Comparison of ENCODE assay signal across 8 cellular contexts in genomic region chr3:47781326-47781684, GRCh38. TPM values are rescaled to one million over a fixed set of nuclear protein-coding genes. Genes with fewer than 3 reads are reported as not detected.
DNase-seq lines count a peak whose midpoint lies in the region; ATAC-seq, FAIRE-seq and TF ChIP-seq lines count a peak whose summit lies in the region.

No MANE protein-coding gene starts in this region.

- no peaks in the 10 kb centered on the region for H3K9me3 Mint-ChIP-seq in activated CD8-positive, alpha-beta T cell treated with anti-CD3 and anti-CD28 coated beads, Interleukin-2, amount 10 ng/mL, durations not matched to agents 7 days and 5 days (ENCODE audit: insufficient read depth)

- H2AFZ ChIP-seq in endothelial cell of umbilical vein (ENCODE audit: low read depth, low read length) = peak overlapping the region; percentile 42

- peaks cover 21% of the 10 kb centered on the region for H3K4me1 Mint-ChIP-seq in activated CD8-positive, alpha-beta T cell treated with anti-CD3 and anti-CD28 coated beads, Interleukin-2, amount 10 ng/mL, durations not matched to agents 7 days and 5 days (ENCODE audit: low read depth)

- intact Hi-C loops in endothelial cell of umbilical vein (cut with micrococcal nuclease) = loop anchor here (1.0 to 5.0 kb wide), 2 partner anchors 79 to 268 kb away; partner anchors contain the start of gene ELP6

- H3K4me2 ChIP-seq in endothelial cell of umbilical vein (ENCODE audit: insufficient read depth, low read length) = peak overlapping the region; percentile 86

- DNase-seq in ELF-1 (ENCODE audit: low read depth, low spot score) = peak; percentile 63
- DNase-seq in activated CD8-positive, alpha-beta T cell treated with anti-CD3 and anti-CD28 coated beads, Interleukin-2, amount 10 ng/mL, durations not matched to agents 7 days and 5 days = peak; percentile 68
- no peak for DNase-seq in endothelial cell of umbilical vein (ENCODE audit: low read depth, low spot score)
- peak; percentile 41 for DNase-seq in stimulated activated CD8-positive, alpha-beta memory T cell treated with anti-CD3 and anti-CD28 coated beads, Interleukin-7, amount 100 ng/mL, for 24 hours (ENCODE audit: low read depth)
- DNase-seq in SW 1271 (lab: John Stamatoyannopoulos, UW) = no peak

- H3K79me2 ChIP-seq in endothelial cell of umbilical vein (ENCODE audit: control insufficient read depth, insufficient read depth, low read length) = peaks cover 52% of the 10 kb centered on the region

- H3K27ac ChIP-seq in KOPT-K1 (ENCODE audit: low read depth, low read length, poor library complexity, severe bottlenecking) (peak overlapping the region; percentile 90), endothelial cell of umbilical vein (ENCODE audit: insufficient read depth, low read depth, low read length) (peak overlapping the region; percentile 89), muscle layer of duodenum (ENCODE audit: low read length) (peak overlapping the region; percentile 92)

- no peaks in the 10 kb centered on the region for H3K9me1 ChIP-seq in endothelial cell of umbilical vein (replicated peaks; ENCODE audit: control insufficient read depth, extremely low read depth, insufficient read depth, low read length)

- dilution Hi-C loops in endothelial cell of umbilical vein (cut with MboI; ENCODE audit: extremely low pct_ligation_motif_present, low sequenced_read_pairs) = no loop called here

- H3K4me1 ChIP-seq in endothelial cell of umbilical vein (ENCODE audit: control insufficient read depth, extremely low read depth, insufficient read depth, low read length) (peaks cover 12% of the 10 kb centered on the region), muscle layer of duodenum (ENCODE audit: control insufficient read depth in 1 of 2, insufficient read depth in 2 of 2, low read length in 2 of 2) (peaks cover 12 to 20% of the 10 kb centered on the region in 2 donors)

- H3K36me3 ChIP-seq in KOPT-K1 (ENCODE audit: insufficient read depth, low read length) = peaks cover 27% of the 10 kb centered on the region
- no peaks in the 10 kb centered on the region for H3K36me3 ChIP-seq in endothelial cell of umbilical vein (ENCODE audit: control insufficient read depth in 2 of 2, extremely low read depth in 1 of 2, insufficient read depth in 2 of 2, low read length in 2 of 2)
- H3K36me3 ChIP-seq in muscle layer of duodenum (ENCODE audit: control insufficient read depth in 1 of 2, insufficient read depth in 2 of 2, low read length in 2 of 2) = peaks cover 0 to 11% of the 10 kb centered on the region in 2 donors

- POLR2A ChIA-PET in activated CD8-positive, alpha-beta T cell treated with anti-CD3 and anti-CD28 coated beads, Interleukin-2, amount 10 ng/mL, durations not matched to agents 7 days and 5 days (lab: Charles Lee) = interaction anchor here (0.6 to 1.5 kb wide), 6 partner anchors 21 to 401 kb away, joined by 3 to 5 read pairs (median 4); partner anchors contain the start of genes DHX30, PTPN23 and SCAP
- POLR2A ChIA-PET in endothelial cell of umbilical vein (lab: Charles Lee) = interaction anchor here (0.7 kb wide), 1 partner anchor 420 kb away, joined by 3 read pairs; no protein-coding TSS in a partner anchor

- TF ChIP-seq POLR2A in endothelial cell of umbilical vein (IDR thresholded peaks at IDR 0.05; ENCODE audit: low read depth, low read length) = no peak

- peak overlapping the region; percentile 99 for H3K27ac Mint-ChIP-seq in activated CD8-positive, alpha-beta T cell treated with anti-CD3 and anti-CD28 coated beads, Interleukin-2, amount 10 ng/mL, durations not matched to agents 7 days and 5 days

- H3K9me3 ChIP-seq in KOPT-K1 (ENCODE audit: insufficient read depth, low read length, poor library complexity, severe bottlenecking) = no peaks in the 10 kb centered on the region
- no peaks in the 10 kb centered on the region for H3K9me3 ChIP-seq in endothelial cell of umbilical vein (replicated peaks; ENCODE audit: control insufficient read depth, insufficient read depth, low read length)
- H3K9me3 ChIP-seq in muscle layer of duodenum (ENCODE audit: control insufficient read depth in 1 of 2, low read length in 2 of 2) = no peaks in the 10 kb centered on the region

- peak overlapping the region; percentile 69 to 95 (median 82) for H3K4me3 ChIP-seq in endothelial cell of umbilical vein (replicated peaks in 1 of 3; ENCODE audit: insufficient read depth in 1 of 3, low read depth in 1 of 3, low read length in 3 of 3)
- H3K4me3 ChIP-seq in muscle layer of duodenum (ENCODE audit: low read depth in 1 of 2, low read length in 2 of 2) = peak overlapping the region; percentile 88

- H3K36me3 Mint-ChIP-seq in activated CD8-positive, alpha-beta T cell treated with anti-CD3 and anti-CD28 coated beads, Interleukin-2, amount 10 ng/mL, durations not matched to agents 7 days and 5 days (ENCODE audit: low read depth) = peaks cover 5% of the 10 kb centered on the region

- peak overlapping the region; percentile 99 for H3K9ac ChIP-seq in endothelial cell of umbilical vein (replicated peaks; ENCODE audit: extremely low read depth, insufficient read depth, low read length)

- H3K27me3 Mint-ChIP-seq in activated CD8-positive, alpha-beta T cell treated with anti-CD3 and anti-CD28 coated beads, Interleukin-2, amount 10 ng/mL, durations not matched to agents 7 days and 5 days (ENCODE audit: low read depth) = no peaks in the 10 kb centered on the region

- peak overlapping the region; percentile 94 for H3K4me3 Mint-ChIP-seq in activated CD8-positive, alpha-beta T cell treated with anti-CD3 and anti-CD28 coated beads, Interleukin-2, amount 10 ng/mL, durations not matched to agents 7 days and 5 days

- TF ChIP-seq CTCF in endothelial cell of umbilical vein (IDR thresholded peaks at IDR 0.05; ENCODE audit: extremely low read depth in 1 of 2, insufficient read depth in 1 of 2, low read depth in 1 of 2, low read length in 2 of 2) = no peak

- peaks cover 3% of the 10 kb centered on the region for H4K20me1 ChIP-seq in endothelial cell of umbilical vein (replicated peaks; ENCODE audit: control insufficient read depth, extremely low read depth, insufficient read depth, low read length)

- ATAC-seq in GM21619 (IDR thresholded peaks at IDR 0.05; ENCODE audit: unreplicated experiment) = peak; percentile 28
- ATAC-seq in activated CD8-positive, alpha-beta T cell treated with anti-CD3 and anti-CD28 coated beads, Interleukin-2, amount 10 ng/mL, durations not matched to agents 7 days and 5 days = peak; percentile 51

- H3K27me3 ChIP-seq in endothelial cell of umbilical vein (ENCODE audit: control insufficient read depth in 2 of 2, insufficient read depth in 2 of 2, low read length in 2 of 2) = no peaks in the 10 kb centered on the region
- H3K27me3 ChIP-seq in muscle layer of duodenum (ENCODE audit: low read depth, low read length) = no peaks in the 10 kb centered on the region

- BruUV-seq in endothelial cell of umbilical vein (replicated peaks; lab: Mats Ljungman, UMichigan) = no TSS peak

- CTCF ChIA-PET in activated CD8-positive, alpha-beta T cell treated with anti-CD3 and anti-CD28 coated beads, Interleukin-2, amount 10 ng/mL, durations not matched to agents 7 days and 5 days (lab: Charles Lee) = interaction anchor here (1.3 to 1.8 kb wide), 2 partner anchors 259 to 361 kb away, joined by 3 to 4 read pairs; no protein-coding TSS in a partner anchor
- CTCF ChIA-PET in endothelial cell of umbilical vein (lab: Charles Lee) = no interaction called here

- FAIRE-seq in endothelial cell of umbilical vein (lab: Jason Lieb, UNC) = no peak

TF ChIP-seq in endothelial cell of umbilical vein, 7 proteins besides CTCF, POLR2A, EP300 and RAD21:
- TF ChIP-seq EZH2 (IDR thresholded peaks at IDR 0.05; ENCODE audit: borderline replicate concordance, low read depth, low read length, severe bottlenecking) (no peak), MYC (IDR thresholded peaks at IDR 0.05; ENCODE audit: low read depth, low read length) (peak; percentile 38)

RNA-seq across cellular contexts. Expression of gene SMARCC1, which starts 0.4 kb away (rescaled TPM):
- total RNA-seq in activated CD8-positive, alpha-beta T cell treated with anti-CD3 and anti-CD28 coated beads, Interleukin-2, amount 10 ng/mL, durations not matched to agents 7 days and 5 days = 10 to 100 TPM; 76.4 to 98.1 TPM
- 123 and 138 TPM in 2 replicates for total RNA-seq in endothelial cell of umbilical vein
- polyA plus RNA-seq in endothelial cell of umbilical vein = 23.0 and 24.0 TPM in 2 replicates
- 23.0 and 25.6 TPM in 2 replicates for polyA plus RNA-seq in endothelial cell of umbilical vein (2011; cell fraction: cytosol; rRNA removed)
- polyA plus RNA-seq in endothelial cell of umbilical vein (2011; cell fraction: nucleus; rRNA removed) = 35.5 and 48.3 TPM in 2 replicates
- 52.6 and 70.4 TPM in 2 replicates for polyA plus RNA-seq in endothelial cell of umbilical vein (2012)
- polyA minus RNA-seq in endothelial cell of umbilical vein = 82.3 and 116 TPM in 2 replicates
- 64.7 TPM for polyA minus RNA-seq in endothelial cell of umbilical vein (2011; cell fraction: cytosol; rRNA and poly(A)+ RNA removed)
- 92.0 and 92.4 TPM in 2 replicates for polyA minus RNA-seq in endothelial cell of umbilical vein (2011; cell fraction: nucleus; rRNA and poly(A)+ RNA removed)

RNA-seq across cellular contexts. Expression of gene DHX30, which starts 21.6 kb away (rescaled TPM):
- total RNA-seq in activated CD8-positive, alpha-beta T cell treated with anti-CD3 and anti-CD28 coated beads, Interleukin-2, amount 10 ng/mL, durations not matched to agents 7 days and 5 days = 10 to 100 TPM; 72.8 to 75.7 TPM
- total RNA-seq in endothelial cell of umbilical vein = 85.2 and 86.9 TPM in 2 replicates
- 79.0 and 80.1 TPM in 2 replicates for polyA plus RNA-seq in endothelial cell of umbilical vein
- polyA plus RNA-seq in endothelial cell of umbilical vein (2011; cell fraction: cytosol; rRNA removed) = 55.6 and 63.3 TPM in 2 replicates
- 191 and 198 TPM in 2 replicates for polyA plus RNA-seq in endothelial cell of umbilical vein (2011; cell fraction: nucleus; rRNA removed)
- 43.7 and 46.1 TPM in 2 replicates for polyA plus RNA-seq in endothelial cell of umbilical vein (2012)
- polyA minus RNA-seq in endothelial cell of umbilical vein = 76.8 and 84.6 TPM in 2 replicates
- 74.7 TPM for polyA minus RNA-seq in endothelial cell of umbilical vein (2011; cell fraction: cytosol; rRNA and poly(A)+ RNA removed)
- polyA minus RNA-seq in endothelial cell of umbilical vein (2011; cell fraction: nucleus; rRNA and poly(A)+ RNA removed) = 80.4 and 81.4 TPM in 2 replicates

Comparison
In these comparisons a context has a peak if more than half of its experiments do, and no peak if none do; other contexts are left out.
1. DNase-seq: peak in ELF-1 (single experiment), activated CD8-positive, alpha-beta T cell treated with anti-CD3 and anti-CD28 coated beads, Interleukin-2, amount 10 ng/mL, durations not matched to agents 7 days and 5 days (single experiment) and stimulated activated CD8-positive, alpha-beta memory T cell treated with anti-CD3 and anti-CD28 coated beads, Interleukin-7, amount 100 ng/mL, for 24 hours (single experiment); none in endothelial cell of umbilical vein (single experiment) and SW 1271 (0 of 2).
2. Peak in every context shown above with its lines, with median percentiles within 50 percentile points of each other: H3K27ac ChIP-seq.